In genomic region chr16:12458051-12458450, GRCh38 we compare ENCODE assay signal across 18 cellular contexts.
DNase-seq lines count a peak whose midpoint lies in the region; ATAC-seq, FAIRE-seq and TF ChIP-seq lines count a peak whose summit lies in the region.
"Had no signal": no experiment of that assay in that cellular context is flagged by ENCODE, and none has a peak within 500 bp of the region (broad histone marks: within the 10 kb centered on the region; RNA-seq: fewer than 3 reads in every experiment).

No MANE protein-coding gene starts in this region.

- peaks cover 26% of the 10 kb centered on the region for H3K4me1 Mint-ChIP-seq in T-helper 1 cell treated with Interleukin-12 subunit alpha and Interleukin-12 subunit beta and Interleukin-4 antibody, amounts not matched to agents 30 μg/mL and 1 μg/mL, for 36 hours (ENCODE audit: low read depth)
- peaks cover 51% of the 10 kb centered on the region for H3K4me1 Mint-ChIP-seq in CD14-positive monocyte
- H3K4me1 Mint-ChIP-seq in activated T-helper 17 cell treated with anti-CD3 and anti-CD28 coated beads, Interleukin-2, amount 50 U/mL, for 72 hours = peaks cover 8% of the 10 kb centered on the region
- peaks cover 22 to 38% (median 30%) of the 10 kb centered on the region in 4 donors for H3K4me1 Mint-ChIP-seq in naive thymus-derived CD8-positive, alpha-beta T cell
- H3K4me1 Mint-ChIP-seq: central memory CD8-positive, alpha-beta T cell had no signal

- H3K36me3 Mint-ChIP-seq in T-helper 1 cell treated with Interleukin-12 subunit alpha and Interleukin-12 subunit beta and Interleukin-4 antibody, amounts not matched to agents 30 μg/mL and 1 μg/mL, for 36 hours (ENCODE audit: low read depth) = no peaks in the 10 kb centered on the region
- H3K36me3 Mint-ChIP-seq in CD14-positive monocyte = peaks cover 5 to 9% of the 10 kb centered on the region in 2 donors
- H3K36me3 Mint-ChIP-seq in activated T-helper 17 cell treated with anti-CD3 and anti-CD28 coated beads, Interleukin-2, amount 50 U/mL, for 72 hours (ENCODE audit: low read depth) = no peaks in the 10 kb centered on the region
- H3K36me3 Mint-ChIP-seq in naive thymus-derived CD8-positive, alpha-beta T cell = peaks cover 0 to 10% (median 3%) of the 10 kb centered on the region in 3 donors
- H3K36me3 Mint-ChIP-seq: activated naive CD4-positive, alpha-beta T cell treated with anti-CD3 and anti-CD28 coated beads, Interleukin-2, amount 10 ng/mL, durations not matched to agents 7 days and 5 days had no signal

- POLR2A ChIA-PET in naive thymus-derived CD8-positive, alpha-beta T cell (lab: Charles Lee) = no interaction called here

- no peaks in the 10 kb centered on the region for H3K27me3 Mint-ChIP-seq in T-helper 1 cell treated with Interleukin-12 subunit alpha and Interleukin-12 subunit beta and Interleukin-4 antibody, amounts not matched to agents 30 μg/mL and 1 μg/mL, for 36 hours (ENCODE audit: low read depth)
- H3K27me3 Mint-ChIP-seq in CD14-positive monocyte (ENCODE audit: low read depth in 3 of 3) = peaks cover 0 to 1% (median 0%) of the 10 kb centered on the region in 3 donors
- H3K27me3 Mint-ChIP-seq in activated T-helper 17 cell treated with anti-CD3 and anti-CD28 coated beads, Interleukin-2, amount 50 U/mL, for 72 hours = no peaks in the 10 kb centered on the region
- no peaks in the 10 kb centered on the region for H3K27me3 Mint-ChIP-seq in naive thymus-derived CD8-positive, alpha-beta T cell
- H3K27me3 Mint-ChIP-seq: activated naive CD4-positive, alpha-beta T cell treated with anti-CD3 and anti-CD28 coated beads, Interleukin-2, amount 10 ng/mL, durations not matched to agents 7 days and 5 days; central memory CD8-positive, alpha-beta T cell had no signal

- no peak for TF ChIP-seq POLR2A in GM12891 (IDR thresholded peaks at IDR 0.05; ENCODE audit: low read depth, low read length)

- no peak for FAIRE-seq in GM12891 (lab: Jason Lieb, UNC)
- FAIRE-seq: H1, keratinocyte, RCC 7860 had no signal

- no peak for ATAC-seq in activated T-helper 17 cell treated with anti-CD3 and anti-CD28 coated beads, Interleukin-2, amount 50 U/mL, for 72 hours (replicated peaks)
- peak in 1 of 2 donors; percentile 11 for ATAC-seq in naive thymus-derived CD8-positive, alpha-beta T cell

- H3K27ac Mint-ChIP-seq in T-helper 1 cell treated with Interleukin-12 subunit alpha and Interleukin-12 subunit beta and Interleukin-4 antibody, amounts not matched to agents 30 μg/mL and 1 μg/mL, for 36 hours = peak overlapping the region; percentile 82
- peak overlapping the region; percentile 84 to 97 (median 91) for H3K27ac Mint-ChIP-seq in CD14-positive monocyte
- H3K27ac Mint-ChIP-seq in activated T-helper 17 cell treated with anti-CD3 and anti-CD28 coated beads, Interleukin-2, amount 50 U/mL, for 72 hours = peak overlapping the region; percentile 86
- peak overlapping the region; percentile 68 to 93 (median 89) for H3K27ac Mint-ChIP-seq in naive thymus-derived CD8-positive, alpha-beta T cell
- H3K27ac Mint-ChIP-seq: activated naive CD4-positive, alpha-beta T cell treated with anti-CD3 and anti-CD28 coated beads, Interleukin-2, amount 10 ng/mL, durations not matched to agents 7 days and 5 days had no signal

- no peak for TF ChIP-seq CTCF in CD14-positive monocyte (IDR thresholded peaks at IDR 0.05)

- H3K4me3 Mint-ChIP-seq in T-helper 1 cell treated with Interleukin-12 subunit alpha and Interleukin-12 subunit beta and Interleukin-4 antibody, amounts not matched to agents 30 μg/mL and 1 μg/mL, for 36 hours = peak overlapping the region; percentile 6
- H3K4me3 Mint-ChIP-seq in CD14-positive monocyte = peak overlapping the region; percentile 43 to 74
- peak overlapping the region; percentile 50 for H3K4me3 Mint-ChIP-seq in activated T-helper 17 cell treated with anti-CD3 and anti-CD28 coated beads, Interleukin-2, amount 50 U/mL, for 72 hours
- peak overlapping the region; percentile 66 to 84 (median 70) for H3K4me3 Mint-ChIP-seq in naive thymus-derived CD8-positive, alpha-beta T cell
- H3K4me3 Mint-ChIP-seq: activated naive CD4-positive, alpha-beta T cell treated with anti-CD3 and anti-CD28 coated beads, Interleukin-2, amount 10 ng/mL, durations not matched to agents 7 days and 5 days; central memory CD8-positive, alpha-beta T cell had no signal

- no peaks in the 10 kb centered on the region for H3K9me3 Mint-ChIP-seq in T-helper 1 cell treated with Interleukin-12 subunit alpha and Interleukin-12 subunit beta and Interleukin-4 antibody, amounts not matched to agents 30 μg/mL and 1 μg/mL, for 36 hours
- H3K9me3 Mint-ChIP-seq in CD14-positive monocyte = peaks cover 0 to 3% (median under 1%) of the 10 kb centered on the region in 7 donors
- no peaks in the 10 kb centered on the region for H3K9me3 Mint-ChIP-seq in activated T-helper 17 cell treated with anti-CD3 and anti-CD28 coated beads, Interleukin-2, amount 50 U/mL, for 72 hours
- peaks cover 0 to 7% (median 0%) of the 10 kb centered on the region in 9 donors for H3K9me3 Mint-ChIP-seq in naive thymus-derived CD8-positive, alpha-beta T cell
- H3K9me3 Mint-ChIP-seq: activated naive CD4-positive, alpha-beta T cell treated with anti-CD3 and anti-CD28 coated beads, Interleukin-2, amount 10 ng/mL, durations not matched to agents 7 days and 5 days; central memory CD8-positive, alpha-beta T cell had no signal

- DNase-seq in T-helper 1 cell (no peak), CD14-positive monocyte (ENCODE audit: low spot score) (no peak), UCSD-AML1 (lab: John Stamatoyannopoulos, UW; ENCODE audit: unreplicated experiment) (no peak), DMS114 treated with DMSO at 0.1 percent for 48 hours (lab: John Stamatoyannopoulos, UW; ENCODE audit: unreplicated experiment) (no peak), GM12891 (ENCODE audit: insufficient read length, low spot score) (no peak)
- no peak for DNase-seq in naive thymus-derived CD8-positive, alpha-beta T cell
- DNase-seq: 8988T, COR-L47, DMS79, NCI-H187, NCI-H526 had no signal

- intact Hi-C loops in CD14-positive monocyte (cut with micrococcal nuclease) = loop anchor here (5.0 to 10.0 kb wide), 2 partner anchors 994 to 997 kb away; no protein-coding TSS in a partner anchor

TF ChIP-seq in GM12891, 5 proteins besides CTCF, POLR2A, EP300 and RAD21:
- TF ChIP-seq SPI1 (IDR thresholded peaks at IDR 0.05; ENCODE audit: low read depth, low read length) (no peak), TAF1 (IDR thresholded peaks at IDR 0.05; ENCODE audit: low read depth, low read length) (no peak)

Comparison
In these comparisons a context has a peak if more than half of its experiments do, and no peak if none do; other contexts are left out.
1. H3K4me3 Mint-ChIP-seq: peak in every context shown above with its lines; median percentile 70 in naive thymus-derived CD8-positive, alpha-beta T cell; 58 in CD14-positive monocyte; 50 in activated T-helper 17 cell treated with anti-CD3 and anti-CD28 coated beads, Interleukin-2, amount 50 U/mL, for 72 hours; 6 in T-helper 1 cell treated with Interleukin-12 subunit alpha and Interleukin-12 subunit beta and Interleukin-4 antibody, amounts not matched to agents 30 μg/mL and 1 μg/mL, for 36 hours.